8 cellular contexts compared by ENCODE assay signal in genomic region chr9:94084314-94084713, GRCh38. TPM values are rescaled to one million over a fixed set of nuclear protein-coding genes. Genes with fewer than 3 reads are reported as not detected.
DNase-seq lines count a peak whose midpoint lies in the region; ATAC-seq and TF ChIP-seq lines count a peak whose summit lies in the region.

Gene PTPDC1, plus strand, starts transcription at chr9:94084464. Its CDS starts 67 bp downstream, at chr9:94084531.

- no peaks in the 10 kb centered on the region for H3K9me3 Mint-ChIP-seq in activated naive CD8-positive, alpha-beta T cell treated with anti-CD3 and anti-CD28 coated beads, Interleukin-2, amount 50 U/mL, for 24 hours
- no peaks in the 10 kb centered on the region for H3K9me3 Mint-ChIP-seq in activated naive CD8-positive, alpha-beta T cell treated with anti-CD3 and anti-CD28 coated beads for 36 hours
- H3K9me3 Mint-ChIP-seq in CD8-positive, alpha-beta T cell, result no peaks in the 10 kb centered on the region

- H3K36me3 ChIP-seq in CD8-positive, alpha-beta T cell (ENCODE audit: insufficient read depth, low read length), result no peaks in the 10 kb centered on the region

- no peaks in the 10 kb centered on the region for H3K4me1 ChIP-seq in CD8-positive, alpha-beta T cell (ENCODE audit: insufficient read depth, low read length)

- no peaks in the 10 kb centered on the region for H3K27me3 Mint-ChIP-seq in activated naive CD8-positive, alpha-beta T cell treated with anti-CD3 and anti-CD28 coated beads, Interleukin-2, amount 50 U/mL, for 24 hours
- no peaks in the 10 kb centered on the region for H3K27me3 Mint-ChIP-seq in activated naive CD8-positive, alpha-beta T cell treated with anti-CD3 and anti-CD28 coated beads for 36 hours
- no peaks in the 10 kb centered on the region for H3K27me3 Mint-ChIP-seq in CD8-positive, alpha-beta T cell (ENCODE audit: low read depth)

- intact Hi-C loops in CD8-positive, alpha-beta T cell (cut with DNase I, micrococcal nuclease), result no loop called here

- POLR2A ChIA-PET in CD8-positive, alpha-beta T cell (lab: Charles Lee), result no interaction called here

- H3K27me3 ChIP-seq in CD8-positive, alpha-beta T cell (ENCODE audit: insufficient read depth, low read length), result no peaks in the 10 kb centered on the region

- peaks cover 6% of the 10 kb centered on the region for H3K4me1 Mint-ChIP-seq in activated naive CD8-positive, alpha-beta T cell treated with anti-CD3 and anti-CD28 coated beads, Interleukin-2, amount 50 U/mL, for 24 hours
- H3K4me1 Mint-ChIP-seq in activated naive CD8-positive, alpha-beta T cell treated with anti-CD3 and anti-CD28 coated beads for 36 hours, result peaks cover 6% of the 10 kb centered on the region
- H3K4me1 Mint-ChIP-seq in CD8-positive, alpha-beta T cell (ENCODE audit: low read depth), result no peaks in the 10 kb centered on the region

- H3K27ac ChIP-seq in CD8-positive, alpha-beta T cell (ENCODE audit: low read depth, low read length), result no peak within 1 kb of the TSS

- ATAC-seq in activated naive CD8-positive, alpha-beta T cell treated with anti-CD3 and anti-CD28 coated beads, Interleukin-2, amount 50 U/mL, for 24 hours, result peak; percentile 61
- ATAC-seq in HG03095 (IDR thresholded peaks at IDR 0.05; ENCODE audit: unreplicated experiment), result no peak
- no peak for ATAC-seq in CD8-positive, alpha-beta T cell

- H3K9me3 ChIP-seq in CD8-positive, alpha-beta T cell (ENCODE audit: low read length), result no peaks in the 10 kb centered on the region

- H3K36me3 Mint-ChIP-seq in activated naive CD8-positive, alpha-beta T cell treated with anti-CD3 and anti-CD28 coated beads, Interleukin-2, amount 50 U/mL, for 24 hours (ENCODE audit: low read depth), result peaks cover 5% of the 10 kb centered on the region
- H3K36me3 Mint-ChIP-seq in activated naive CD8-positive, alpha-beta T cell treated with anti-CD3 and anti-CD28 coated beads for 36 hours, result peaks cover 2% of the 10 kb centered on the region
- peaks cover 8% of the 10 kb centered on the region for H3K36me3 Mint-ChIP-seq in CD8-positive, alpha-beta T cell

- CTCF ChIA-PET in CD8-positive, alpha-beta T cell (lab: Charles Lee), result interaction anchor here (0.9 to 4.3 kb wide), 3 partner anchors 19 to 129 kb away, joined by 5 to 24 read pairs (median 8); no protein-coding TSS in a partner anchor

- peak within 1 kb of the TSS; percentile 50 for H3K4me3 Mint-ChIP-seq in activated naive CD8-positive, alpha-beta T cell treated with anti-CD3 and anti-CD28 coated beads, Interleukin-2, amount 50 U/mL, for 24 hours
- H3K4me3 Mint-ChIP-seq in activated naive CD8-positive, alpha-beta T cell treated with anti-CD3 and anti-CD28 coated beads for 36 hours, result no peak within 1 kb of the TSS
- H3K4me3 Mint-ChIP-seq in CD8-positive, alpha-beta T cell, result no peak within 1 kb of the TSS

- no peak within 1 kb of the TSS for H3K27ac Mint-ChIP-seq in activated naive CD8-positive, alpha-beta T cell treated with anti-CD3 and anti-CD28 coated beads, Interleukin-2, amount 50 U/mL, for 24 hours
- H3K27ac Mint-ChIP-seq in activated naive CD8-positive, alpha-beta T cell treated with anti-CD3 and anti-CD28 coated beads for 36 hours, result no peak within 1 kb of the TSS
- no peak within 1 kb of the TSS for H3K27ac Mint-ChIP-seq in CD8-positive, alpha-beta T cell

- DNase-seq in activated naive CD8-positive, alpha-beta T cell treated with anti-CD3 and anti-CD28 coated beads, Interleukin-2, amount 50 U/mL, for 24 hours, result peak; percentile 5
- no peak for DNase-seq in activated naive CD8-positive, alpha-beta T cell treated with anti-CD3 and anti-CD28 coated beads for 36 hours
- DNase-seq in cardiac fibroblast (ENCODE audit: low read depth in 2 of 2) (peak; percentile 84 to 86), islet precursor cell (peak; percentile 75), CD1c-positive myeloid dendritic cell (ENCODE audit: extremely low spot score) (no peak)
- no peak for DNase-seq in activated effector memory CD4-positive, alpha-beta T cell treated with anti-CD3 and anti-CD28 coated beads, Interleukin-2, amount 50 U/mL, for 16 hours
- no peak for DNase-seq in CD8-positive, alpha-beta T cell

- TF ChIP-seq CTCF in cardiac fibroblast (IDR thresholded peaks at IDR 0.05; ENCODE audit: low read depth, low read length), result no peak
- no peak for TF ChIP-seq CTCF in CD8-positive, alpha-beta T cell (IDR thresholded peaks at IDR 0.05)

- peak within 1 kb of the TSS in 1 of 2 donors; percentile 18 for H3K4me3 ChIP-seq in cardiac fibroblast (replicated peaks in 1 of 2; ENCODE audit: low read depth in 2 of 2, low read length in 2 of 2)
- no peak within 1 kb of the TSS for H3K4me3 ChIP-seq in CD8-positive, alpha-beta T cell (ENCODE audit: low read depth, low read length)

RNA-seq across cellular contexts. Expression of gene PTPDC1, which starts in this region (rescaled TPM):
- 1 to 10 TPM; 5.8 to 6.0 TPM for total RNA-seq in activated naive CD8-positive, alpha-beta T cell treated with anti-CD3 and anti-CD28 coated beads for 36 hours
- 1 to 10 TPM; 2.1 to 2.2 TPM for total RNA-seq in CD8-positive, alpha-beta T cell

Comparison
In these comparisons a context has a peak if more than half of its experiments do, and no peak if none do; other contexts are left out.
1. DNase-seq: peak in activated naive CD8-positive, alpha-beta T cell treated with anti-CD3 and anti-CD28 coated beads, Interleukin-2, amount 50 U/mL, for 24 hours (single experiment), cardiac fibroblast (2 of 2) and islet precursor cell (single experiment); none in activated naive CD8-positive, alpha-beta T cell treated with anti-CD3 and anti-CD28 coated beads for 36 hours (single experiment), CD1c-positive myeloid dendritic cell (single experiment), activated effector memory CD4-positive, alpha-beta T cell treated with anti-CD3 and anti-CD28 coated beads, Interleukin-2, amount 50 U/mL, for 16 hours (single experiment) and CD8-positive, alpha-beta T cell (0 of 7).